In the genomic region with DNA sequence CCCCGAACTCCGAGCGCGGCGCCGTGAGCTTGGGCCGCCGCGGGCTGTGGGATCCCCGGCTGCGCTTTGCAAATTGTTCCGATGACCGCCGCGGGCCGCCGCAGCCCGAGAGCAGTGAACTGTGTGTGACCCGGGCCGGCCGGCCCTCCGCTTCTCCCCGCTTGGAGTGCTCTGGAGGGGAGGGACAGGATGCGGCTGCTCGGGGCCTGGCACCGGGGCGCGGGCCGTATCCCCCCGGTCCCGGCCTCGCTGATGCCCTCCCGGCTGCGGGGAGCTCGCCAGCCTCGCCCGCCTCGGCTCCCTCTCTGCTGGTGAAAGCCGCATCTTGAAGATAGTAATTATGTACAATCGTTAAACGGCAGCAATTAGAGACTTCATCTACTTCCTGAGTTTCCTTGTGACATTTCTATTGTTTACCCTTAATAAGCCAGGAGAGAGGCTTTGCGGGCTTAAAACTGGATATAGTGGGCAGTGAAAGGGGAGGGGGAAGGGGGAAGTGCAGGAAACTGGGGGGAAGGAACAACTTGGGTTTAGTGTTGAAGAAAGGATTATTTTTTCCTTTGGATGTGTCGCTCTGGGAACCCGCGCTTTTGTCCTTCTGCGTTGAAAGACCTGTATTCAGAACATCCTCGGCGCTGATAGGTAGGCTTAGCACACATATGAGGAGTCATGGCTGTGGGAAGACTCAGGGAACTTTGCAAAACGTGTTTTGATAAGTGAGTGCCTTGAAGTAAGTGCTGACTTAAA, we compare ENCODE assay signal across 8 cellular contexts. TPM values are rescaled to one million over a fixed set of nuclear protein-coding genes. Genes with fewer than 3 reads are reported as not detected.
A peak's percentile ranks its signal among the peaks of the same experiment; 100 is the strongest.
DNase-seq lines count a peak whose midpoint lies in the region; ATAC-seq and TF ChIP-seq lines count a peak whose summit lies in the region.

No MANE protein-coding gene starts in this region.

- peak overlapping the region; percentile 80 for H3K4me3 Mint-ChIP-seq in activated CD8-positive, alpha-beta T cell treated with anti-CD3 and anti-CD28 coated beads for 36 hours

- DNase-seq in BJ (ENCODE audit: low read depth) (no peak), NCI-H2029 (lab: John Stamatoyannopoulos, UW) (peak; percentile 80), erythroblast (lab: John Stamatoyannopoulos, UW) (peak; percentile 22 to 39), midbrain (lab: John Stamatoyannopoulos, UW) (peak; percentile 36), thoracic aorta (ENCODE audit: low spot score) (no peak)
- DNase-seq in activated CD8-positive, alpha-beta T cell treated with anti-CD3 and anti-CD28 coated beads for 36 hours = peak; percentile 50
- DNase-seq in NK-92 treated with Interleukin-12 subunit alpha and Interleukin-12 subunit beta, amount 100 ng/mL, for 24 hours (lab: John Stamatoyannopoulos, UW) = no peak

- TF ChIP-seq CTCF in BJ (IDR thresholded peaks at IDR 0.05; ENCODE audit: insufficient read depth, low read depth, low read length) = 0 out of 2 replicates have a peak, but pooled peaks have one; percentile 8
- no peak for TF ChIP-seq CTCF in activated CD8-positive, alpha-beta T cell treated with anti-CD3 and anti-CD28 coated beads for 36 hours (IDR thresholded peaks at IDR 0.05)
- TF ChIP-seq CTCF in thoracic aorta (IDR thresholded peaks at IDR 0.05) = no peak

- H3K36me3 ChIP-seq in BJ (ENCODE audit: control insufficient read depth, insufficient read depth, low read length) (no peaks in the 10 kb centered on the region), thoracic aorta (no peaks in the 10 kb centered on the region)

- ATAC-seq in GM19455 (IDR thresholded peaks at IDR 0.05; ENCODE audit: unreplicated experiment) (peak; percentile 12), thoracic aorta (ENCODE audit: insufficient number of reproducible peaks, low FRiP score, low read depth) (peak; percentile 63)
- peak; percentile 40 for ATAC-seq in activated CD8-positive, alpha-beta T cell treated with anti-CD3 and anti-CD28 coated beads for 36 hours

- peak overlapping the region; percentile 51 for H3K4me3 ChIP-seq in BJ (ENCODE audit: low read depth, low read length)
- H3K4me3 ChIP-seq in thoracic aorta = peak overlapping the region; percentile 94

- peaks cover 43% of the 10 kb centered on the region for H3K4me1 Mint-ChIP-seq in activated CD8-positive, alpha-beta T cell treated with anti-CD3 and anti-CD28 coated beads for 36 hours (ENCODE audit: low read depth)

- no peak for TF ChIP-seq POLR2A in erythroblast (IDR thresholded peaks at IDR 0.05; ENCODE audit: low read length)

- H3K27ac ChIP-seq in thoracic aorta = peak overlapping the region; percentile 85 to 90

- H3K27ac Mint-ChIP-seq in activated CD8-positive, alpha-beta T cell treated with anti-CD3 and anti-CD28 coated beads for 36 hours = peak overlapping the region; percentile 13

- H3K4me1 ChIP-seq in thoracic aorta (ENCODE audit: control insufficient read depth in 1 of 2, low read depth in 2 of 2) = peaks cover 11 to 40% of the 10 kb centered on the region in 2 donors

- POLR2A ChIA-PET in BJ (lab: Charles Lee) = no interaction called here
- POLR2A ChIA-PET in activated CD8-positive, alpha-beta T cell treated with anti-CD3 and anti-CD28 coated beads for 36 hours (lab: Charles Lee) = interaction anchor here (1.0 kb wide), 2 partner anchors 30 to 55 kb away, joined by 3 read pairs; no protein-coding TSS in a partner anchor

- H3K36me3 Mint-ChIP-seq in activated CD8-positive, alpha-beta T cell treated with anti-CD3 and anti-CD28 coated beads for 36 hours (ENCODE audit: low read depth) = no peaks in the 10 kb centered on the region

- CTCF ChIA-PET in BJ (lab: Yijun Ruan, JAX) = interaction anchor here (0.8 to 3.0 kb wide), 5 partner anchors 19 to 223 kb away, joined by 3 to 11 read pairs (median 4); no protein-coding TSS in a partner anchor
- CTCF ChIA-PET in activated CD8-positive, alpha-beta T cell treated with anti-CD3 and anti-CD28 coated beads for 36 hours (lab: Charles Lee) = interaction anchor here (1.0 to 2.1 kb wide), 4 partner anchors 7 to 105 kb away, joined by 3 to 5 read pairs (median 4); no protein-coding TSS in a partner anchor

- H3K27me3 ChIP-seq in BJ (ENCODE audit: control insufficient read depth, insufficient read depth, low read length) (peaks cover 4% of the 10 kb centered on the region; the same call in 1 of the 2 replicates), thoracic aorta (replicated peaks; ENCODE audit: insufficient read depth) (no peaks in the 10 kb centered on the region)

- intact Hi-C loops in activated CD8-positive, alpha-beta T cell treated with anti-CD3 and anti-CD28 coated beads for 36 hours (cut with micrococcal nuclease) = no loop called here

- H3K9me3 ChIP-seq in thoracic aorta = no peaks in the 10 kb centered on the region

- peaks cover 15% of the 10 kb centered on the region for H3K27me3 Mint-ChIP-seq in activated CD8-positive, alpha-beta T cell treated with anti-CD3 and anti-CD28 coated beads for 36 hours

- H3K9me3 Mint-ChIP-seq in activated CD8-positive, alpha-beta T cell treated with anti-CD3 and anti-CD28 coated beads for 36 hours = no peaks in the 10 kb centered on the region

RNA-seq across cellular contexts. Expression of gene PELI2, which starts 1.2 kb away (rescaled TPM):
- polyA plus RNA-seq in BJ (2011; rRNA removed) = 8.5 and 10.5 TPM in 2 replicates
- polyA minus RNA-seq in BJ (2011; rRNA and poly(A)+ RNA removed) = 19.4 and 28.1 TPM in 2 replicates
- 1 to 10 TPM; 2.7 to 3.4 TPM for total RNA-seq in activated CD8-positive, alpha-beta T cell treated with anti-CD3 and anti-CD28 coated beads for 36 hours
- total RNA-seq in thoracic aorta = 10 to 100 TPM; 22.2 to 28.3 TPM

Comparison
In these comparisons a context has a peak if more than half of its experiments do, and no peak if none do; other contexts are left out.
1. DNase-seq: peak in NCI-H2029 (single experiment), activated CD8-positive, alpha-beta T cell treated with anti-CD3 and anti-CD28 coated beads for 36 hours (single experiment), erythroblast (2 of 2) and midbrain (single experiment); none in BJ (single experiment), thoracic aorta (single experiment) and NK-92 treated with Interleukin-12 subunit alpha and Interleukin-12 subunit beta, amount 100 ng/mL, for 24 hours (single experiment).
2. ATAC-seq: peak in every context shown above with its lines; median percentile 63 in thoracic aorta; 40 in activated CD8-positive, alpha-beta T cell treated with anti-CD3 and anti-CD28 coated beads for 36 hours; 12 in GM19455.
3. RNA of gene PELI2, which starts 1.2 kb away (total RNA-seq): 22.2 to 28.3 TPM in thoracic aorta; 2.7 to 3.4 TPM in activated CD8-positive, alpha-beta T cell treated with anti-CD3 and anti-CD28 coated beads for 36 hours; every median in the first group is over 4 times any median in the second.